30 cellular contexts compared by ENCODE assay signal in genomic region chr11:31823372-31824371, GRCh38. TPM values are rescaled to one million over a fixed set of nuclear protein-coding genes. Genes with fewer than 3 reads are reported as not detected.
DNase-seq lines count a peak whose midpoint lies in the region; TF ChIP-seq lines count a peak whose summit lies in the region.
"Had no signal": no experiment of that assay in that cellular context is flagged by ENCODE, and none has a peak within 500 bp of the region (broad histone marks: within the 10 kb centered on the region; RNA-seq: fewer than 3 reads in every experiment).

No MANE protein-coding gene starts in this region.

- H3K27me3 Mint-ChIP-seq in endodermal cell (ENCODE audit: insufficient read depth) (peaks cover 96% of the 10 kb centered on the region), neural progenitor cell (ENCODE audit: insufficient read depth, low read depth) (peaks cover 92% of the 10 kb centered on the region)

- H3K4me1 ChIP-seq in HUES64 (ENCODE audit: insufficient read depth, low read length) (peaks cover 60% of the 10 kb centered on the region), endodermal cell (ENCODE audit: control insufficient read depth, insufficient read depth, low read length) (peaks cover 13% of the 10 kb centered on the region), neural progenitor cell (peaks cover 77% of the 10 kb centered on the region)
- H3K4me1 ChIP-seq: parathyroid adenoma, uterus had no signal

- TF ChIP-seq CTCF in GM13976 (IDR thresholded peaks at IDR 0.05; ENCODE audit: borderline replicate concordance, control extremely low read depth, extremely low read depth, insufficient read depth, missing control alignments): no peak
- no peak for TF ChIP-seq CTCF in endodermal cell (conservative IDR thresholded peaks at IDR 0.05)
- no peak for TF ChIP-seq CTCF in neural progenitor cell (IDR thresholded peaks at IDR 0.05)

- H3K4me3 ChIP-seq in HUES64 (ENCODE audit: low read length): peak overlapping the region; percentile 35
- no peak overlapping the region for H3K4me3 ChIP-seq in endodermal cell (ENCODE audit: low read length)
- H3K4me3 ChIP-seq in neural progenitor cell: peak overlapping the region; percentile 11
- H3K4me3 ChIP-seq: dorsolateral prefrontal cortex, left ventricle myocardium inferior, right lobe of liver, thoracic aorta, uterus had no signal

- H3K9ac ChIP-seq in HUES64 (ENCODE audit: low read depth, low read length) (peak overlapping the region; percentile 17; the same call in 1 of the 2 replicates), endodermal cell (ENCODE audit: extremely low read depth, low read length, poor library complexity, severe bottlenecking) (no peak overlapping the region), neural progenitor cell (no peak overlapping the region)
- H3K9ac ChIP-seq: parathyroid adenoma had no signal

- H2AFZ ChIP-seq in neural progenitor cell (replicated peaks): peak overlapping the region; percentile 66
- H2AFZ ChIP-seq: parathyroid adenoma had no signal

- H3K36me3 Mint-ChIP-seq in endodermal cell (ENCODE audit: low read depth) (no peaks in the 10 kb centered on the region), neural progenitor cell (no peaks in the 10 kb centered on the region)
- H3K36me3 Mint-ChIP-seq: activated naive CD8-positive, alpha-beta T cell had no signal

- H3K27me3 ChIP-seq in HUES64 (ENCODE audit: insufficient read depth, low read length) (peaks cover 100% of the 10 kb centered on the region), endodermal cell (ENCODE audit: control insufficient read depth, insufficient read depth, low read length, poor library complexity, severe bottlenecking) (peaks cover 98% of the 10 kb centered on the region), neural progenitor cell (peaks cover 100% of the 10 kb centered on the region)

- in situ Hi-C loops in GM13976 (cut with MboI; ENCODE audit: low sequenced_read_pairs, unreplicated experiment): no loop called here

- peak overlapping the region; percentile 91 for H3K4me2 ChIP-seq in neural progenitor cell

- 4% methylated on average over 31 of the region's 33 CpGs for WGBS in HUES64
- 25 to 33% methylated on average over 10 to 33 of the region's 33 CpGs for WGBS in endodermal cell (ENCODE audit: insufficient coverage in 1 of 2, insufficient read length in 1 of 2), 2 experiments

- H3K9me3 Mint-ChIP-seq in endodermal cell (no peaks in the 10 kb centered on the region), neural progenitor cell (peaks cover 4% of the 10 kb centered on the region)
- H3K9me3 Mint-ChIP-seq: activated CD4-positive, alpha-beta T cell treated with anti-CD3 and anti-CD28 coated beads, Interleukin-2, amount 10 ng/mL, durations not matched to agents 7 days and 5 days; natural killer cell had no signal

- peaks cover 31% of the 10 kb centered on the region for H4K20me1 ChIP-seq in neural progenitor cell (ENCODE audit: low read depth)

- H3K36me3 ChIP-seq in HUES64 (ENCODE audit: insufficient read depth, low read length) (no peaks in the 10 kb centered on the region), endodermal cell (ENCODE audit: control insufficient read depth, insufficient read depth, low read length) (no peaks in the 10 kb centered on the region), neural progenitor cell (no peaks in the 10 kb centered on the region)
- H3K36me3 ChIP-seq: left ventricle myocardium inferior, right lobe of liver, thoracic aorta, uterus had no signal

- H3K27ac ChIP-seq in HUES64 (ENCODE audit: low read depth, low read length) (peak overlapping the region; percentile 77; the same call in 1 of the 2 replicates), endodermal cell (ENCODE audit: low read depth, low read length) (no peak overlapping the region), neural progenitor cell (no peak overlapping the region)
- H3K27ac ChIP-seq: dorsolateral prefrontal cortex, left ventricle myocardium inferior, parathyroid adenoma, right lobe of liver, thoracic aorta, uterus, VCaP had no signal

- H3K9me3 ChIP-seq in HUES64 (ENCODE audit: insufficient read depth, low read depth, low read length): no peaks in the 10 kb centered on the region
- H3K9me3 ChIP-seq in endodermal cell (ENCODE audit: control insufficient read depth, low read length): no peaks in the 10 kb centered on the region
- no peaks in the 10 kb centered on the region for H3K9me3 ChIP-seq in neural progenitor cell (ENCODE audit: low read depth)
- H3K9me3 ChIP-seq: left ventricle myocardium inferior, right lobe of liver, thoracic aorta, uterus had no signal

- H3K27ac Mint-ChIP-seq in endodermal cell (no peak overlapping the region), neural progenitor cell (no peak overlapping the region)
- H3K27ac Mint-ChIP-seq: activated CD4-positive, alpha-beta T cell treated with anti-CD3 and anti-CD28 coated beads, Interleukin-2, amount 10 ng/mL, durations not matched to agents 7 days and 5 days; activated T-helper 17 cell treated with anti-CD3 and anti-CD28 coated beads, Interleukin-2, amount 50 U/mL, for 72 hours; CD14-positive monocyte; natural killer cell had no signal

- H3K79me2 ChIP-seq in neural progenitor cell (ENCODE audit: low read depth): no peaks in the 10 kb centered on the region
- H3K79me2 ChIP-seq: parathyroid adenoma had no signal

- H3F3A ChIP-seq in neural progenitor cell (ENCODE audit: low read depth): peaks cover 89% of the 10 kb centered on the region

- DNase-seq in GM13976 (ENCODE audit: low spot score) (peak; percentile 16), endodermal cell (peak; percentile 77), neural progenitor cell (ENCODE audit: low spot score) (peak; percentile 57), NCI-H82 treated with DMSO at 0.1 percent for 48 hours (lab: John Stamatoyannopoulos, UW; ENCODE audit: unreplicated experiment) (no peak), Kasumi-1 (lab: John Stamatoyannopoulos, UW) (no peak), GM03348 (ENCODE audit: low spot score) (no peak)
- DNase-seq: activated CD4-positive, alpha-beta T cell treated with anti-CD3 and anti-CD28 coated beads, Interleukin-2, amount 10 ng/mL, durations not matched to agents 7 days and 5 days; cerebellar nuclear complex; dorsolateral prefrontal cortex; head of caudate nucleus; left ventricle myocardium inferior; midbrain; natural killer cell; NCI-H1048; NCI-H1930; NCI-H69; right lobe of liver; RPMI8226; stimulated activated CD4-positive, alpha-beta T cell treated with anti-CD3 and anti-CD28 coated beads, Interleukin-12 subunit alpha, Interleukin-12 subunit beta, amount 100 ng/mL, for 4 hours; stimulated activated CD4-positive, alpha-beta T cell treated with anti-CD3 and anti-CD28 coated beads, Interleukin-4, amount 100 ng/mL, for 24 hours; stimulated activated naive CD4-positive, alpha-beta T cell; uterus had no signal

- H3K4me1 Mint-ChIP-seq in endodermal cell: peaks cover 40% of the 10 kb centered on the region
- H3K4me1 Mint-ChIP-seq in neural progenitor cell: peaks cover 51% of the 10 kb centered on the region

- no peak overlapping the region for H3K4me3 Mint-ChIP-seq in endodermal cell
- H3K4me3 Mint-ChIP-seq in neural progenitor cell: peak overlapping the region; percentile 77
- H3K4me3 Mint-ChIP-seq: activated naive CD8-positive, alpha-beta T cell; activated T-helper 17 cell treated with anti-CD3 and anti-CD28 coated beads, Interleukin-2, amount 50 U/mL, for 72 hours; natural killer cell had no signal

RNA-seq across cellular contexts. Expression of gene PAX6, which starts 12.6 kb away (rescaled TPM):
- 2.2 TPM for polyA plus RNA-seq in HUES64 (2013, experiment 1 of 2)
- 5.3 TPM for polyA plus RNA-seq in HUES64 (2013, experiment 2 of 2)
- total RNA-seq in endodermal cell (1 to 10 TPM; 5.4 to 6.8 TPM), neural progenitor cell (ENCODE audit: low replicate concordance) (190 and 215 TPM in 2 replicates)
- polyA plus RNA-seq in endodermal cell (2013, experiment 1 of 2): 37.3 TPM
- polyA plus RNA-seq in endodermal cell (2013, experiment 2 of 2): 27.0 TPM
- total RNA-seq: activated CD4-positive, alpha-beta T cell treated with anti-CD3 and anti-CD28 coated beads, Interleukin-2, amount 10 ng/mL, durations not matched to agents 7 days and 5 days; activated T-helper 17 cell treated with anti-CD3 and anti-CD28 coated beads, Interleukin-2, amount 50 U/mL, for 72 hours; left ventricle myocardium inferior; natural killer cell; right lobe of liver; T-helper 2 cell treated with Interferon-gamma antibody and Interleukin-4, amounts not matched to agents 100 ng/mL and 5 ng/mL, for 36 hours had no signal
- polyA plus RNA-seq: CD14-positive monocyte had no signal

Comparison
In these comparisons a context has a peak if more than half of its experiments do, and no peak if none do; other contexts are left out.
1. DNase-seq: peak in GM13976 (single experiment), endodermal cell (single experiment) and neural progenitor cell (single experiment); none in NCI-H82 treated with DMSO at 0.1 percent for 48 hours (single experiment), Kasumi-1 (0 of 2) and GM03348 (single experiment).
2. RNA of gene PAX6, which starts 12.6 kb away (total RNA-seq): 190 to 215 TPM in neural progenitor cell; 5.4 to 6.8 TPM in endodermal cell; every median in the first group is over 10 times any median in the second.